Comparison of ENCODE assay signal across 1 cellular context in the genomic region with DNA sequence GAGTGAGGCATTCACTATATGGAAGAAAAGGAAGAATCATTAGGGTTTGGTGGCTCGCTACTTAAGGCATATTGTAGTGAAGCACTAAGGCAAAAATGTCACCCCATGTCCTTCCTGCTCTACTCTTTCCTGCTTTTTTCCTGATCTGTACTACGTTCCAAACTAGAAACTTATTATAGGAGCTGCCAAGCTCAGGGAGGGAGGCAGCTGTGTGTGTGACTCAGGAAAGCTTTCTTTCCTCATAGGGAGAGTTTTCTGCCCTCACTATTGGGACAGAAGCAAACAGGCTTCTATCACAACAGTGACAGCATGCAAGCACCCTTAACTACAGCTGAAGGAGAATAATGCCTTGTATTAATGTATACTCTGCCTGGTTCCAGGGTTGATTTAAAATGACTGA.
TF ChIP-seq lines count a peak whose summit lies in the region.

No MANE protein-coding gene starts in this region.

TF ChIP-seq in HepG2, 621 proteins besides CTCF, POLR2A, EP300 and RAD21 (continued from another document):
- TF ChIP-seq ZBTB44 (CRISPR knock-in tag; IDR thresholded peaks at IDR 0.05): no peak
- no peak for TF ChIP-seq ZBTB42 (CRISPR knock-in tag; IDR thresholded peaks at IDR 0.05)
- TF ChIP-seq, protein P1, sequence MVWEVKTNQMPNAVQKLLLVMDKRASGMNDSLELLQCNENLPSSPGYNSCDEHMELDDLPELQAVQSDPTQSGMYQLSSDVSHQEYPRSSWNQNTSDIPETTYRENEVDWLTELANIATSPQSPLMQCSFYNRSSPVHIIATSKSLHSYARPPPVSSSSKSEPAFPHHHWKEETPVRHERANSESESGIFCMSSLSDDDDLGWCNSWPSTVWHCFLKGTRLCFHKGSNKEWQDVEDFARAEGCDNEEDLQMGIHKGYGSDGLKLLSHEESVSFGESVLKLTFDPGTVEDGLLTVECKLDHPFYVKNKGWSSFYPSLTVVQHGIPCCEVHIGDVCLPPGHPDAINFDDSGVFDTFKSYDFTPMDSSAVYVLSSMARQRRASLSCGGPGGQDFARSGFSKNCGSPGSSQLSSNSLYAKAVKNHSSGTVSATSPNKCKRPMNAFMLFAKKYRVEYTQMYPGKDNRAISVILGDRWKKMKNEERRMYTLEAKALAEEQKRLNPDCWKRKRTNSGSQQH (CRISPR knock-in tag; IDR thresholded peaks at IDR 0.05; ENCODE audit: low read depth): no peak
- TF ChIP-seq ZNF256 (CRISPR knock-in tag; conservative IDR thresholded peaks at IDR 0.05): no peak
- no peak for TF ChIP-seq ZNF318 (CRISPR knock-in tag; IDR thresholded peaks at IDR 0.05)
- no peak for TF ChIP-seq ZC3H13 (CRISPR knock-in tag; IDR thresholded peaks at IDR 0.05)
- TF ChIP-seq, protein P2, sequence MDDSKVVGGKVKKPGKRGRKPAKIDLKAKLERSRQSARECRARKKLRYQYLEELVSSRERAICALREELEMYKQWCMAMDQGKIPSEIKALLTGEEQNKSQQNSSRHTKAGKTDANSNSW (CRISPR knock-in tag; IDR thresholded peaks at IDR 0.05; ENCODE audit: borderline replicate concordance): no peak
TF ChIP-seq in HepG2: peak in this region for 0.
